ENCODE assay signal across 8 cellular contexts in genomic region chr1:224700915-224701531, GRCh38.
DNase-seq lines count a peak whose midpoint lies in the region; ATAC-seq, FAIRE-seq and TF ChIP-seq lines count a peak whose summit lies in the region.

No MANE protein-coding gene starts in this region.

- POLR2A ChIA-PET in A673 (lab: Charles Lee; ENCODE audit: low non-redundant PET): no interaction called here

- H3K4me3 ChIP-seq in A673 (ENCODE audit: low read depth, low read length, poor library complexity, severe bottlenecking): no peak overlapping the region

- DNase-seq in A673 (ENCODE audit: low spot score) (peak; percentile 67), HT1080 (ENCODE audit: low read depth) (peak; percentile 42), cerebellar cortex (ENCODE audit: low spot score) (peak; percentile 10), OCI-M2 (lab: John Stamatoyannopoulos, UW; ENCODE audit: unreplicated experiment) (no peak), NOMO-1 treated with dmso at 0.1 percent for 144 hours (lab: John Stamatoyannopoulos, UW; ENCODE audit: unreplicated experiment) (no peak), NCI-H128 (lab: John Stamatoyannopoulos, UW; ENCODE audit: unreplicated experiment) (no peak), frontal cortex (ENCODE audit: low spot score in 2 of 2) (no peak)

- peaks cover 6% of the 10 kb centered on the region for H3K4me1 ChIP-seq in A673 (ENCODE audit: insufficient read depth, low read length, poor library complexity, severe bottlenecking)

- no peaks in the 10 kb centered on the region for H3K27me3 ChIP-seq in A673 (replicated peaks; ENCODE audit: insufficient read depth, low read depth, low read length, poor library complexity)

- intact Hi-C loops in A673 (cut with micrococcal nuclease; ENCODE audit: unreplicated experiment): loop anchor here (1.0 kb wide), 1 partner anchor 150 kb away; no protein-coding TSS in a partner anchor

- FAIRE-seq in frontal cortex (lab: Jason Lieb, UNC): no peak

- peak; percentile 70 for TF ChIP-seq CTCF in A673 (conservative IDR thresholded peaks at IDR 0.05; ENCODE audit: low read depth, low read length)

- no peak for TF ChIP-seq POLR2A in GM18505 (IDR thresholded peaks at IDR 0.05; ENCODE audit: borderline replicate concordance, extremely low read depth, insufficient read depth, insufficient read length)

- CTCF ChIA-PET in A673 (lab: Charles Lee): interaction anchor here (0.6 to 1.9 kb wide), 10 partner anchors 12 to 222 kb away, joined by 3 to 17 read pairs (median 3); no protein-coding TSS in a partner anchor

- no peaks in the 10 kb centered on the region for H3K36me3 ChIP-seq in A673 (ENCODE audit: insufficient read depth, low read length, poor library complexity, severe bottlenecking)

- no TSS peak for BruUV-seq in A673 (replicated peaks; lab: Mats Ljungman, UMichigan)

- H3K27ac ChIP-seq in A673 (ENCODE audit: low read depth, low read length, poor library complexity, severe bottlenecking): no peak overlapping the region

- peak; percentile 63 for ATAC-seq in GM18505 (IDR thresholded peaks at IDR 0.05; ENCODE audit: unreplicated experiment)

- no peaks in the 10 kb centered on the region for H3K9me3 ChIP-seq in A673 (ENCODE audit: low read depth, low read length, poor library complexity, severe bottlenecking)

Comparison
In these comparisons a context has a peak if more than half of its experiments do, and no peak if none do; other contexts are left out.
1. DNase-seq: peak in A673 (single experiment), HT1080 (single experiment) and cerebellar cortex (single experiment); none in OCI-M2 (single experiment), NOMO-1 treated with dmso at 0.1 percent for 144 hours (single experiment), NCI-H128 (single experiment) and frontal cortex (0 of 2).